2 cellular contexts compared by ENCODE assay signal in the genomic region with DNA sequence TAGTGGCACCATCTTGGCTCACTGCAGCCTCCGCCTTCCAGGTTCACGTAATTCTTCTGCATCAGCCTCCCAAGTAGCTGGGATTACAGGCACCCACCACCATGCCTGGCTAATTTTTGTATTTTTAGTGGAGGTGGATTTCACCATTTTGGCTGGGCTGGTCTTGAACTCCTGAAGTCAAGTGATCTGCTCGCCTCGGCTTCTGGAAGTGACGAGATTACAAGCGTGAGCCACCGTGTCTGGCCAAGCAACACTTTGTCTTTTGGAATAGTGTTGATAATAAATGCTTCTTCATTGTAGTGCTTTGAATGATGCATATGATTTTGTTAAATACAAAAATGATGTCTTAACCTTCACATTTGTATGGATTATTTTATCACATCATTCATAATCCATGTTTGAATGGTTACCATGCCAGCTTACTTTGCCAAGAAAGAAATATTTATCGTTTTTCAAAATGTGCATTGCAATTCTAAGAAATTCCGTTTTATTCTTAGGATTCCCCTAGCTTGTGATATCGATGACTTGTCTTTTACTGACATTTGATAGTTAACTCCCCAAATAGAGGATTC.
TF ChIP-seq lines count a peak whose summit lies in the region.

No MANE protein-coding gene starts in this region.

TF ChIP-seq in SK-N-SH, 30 proteins besides CTCF, POLR2A, EP300 and RAD21:
- TF ChIP-seq, protein P1, sequence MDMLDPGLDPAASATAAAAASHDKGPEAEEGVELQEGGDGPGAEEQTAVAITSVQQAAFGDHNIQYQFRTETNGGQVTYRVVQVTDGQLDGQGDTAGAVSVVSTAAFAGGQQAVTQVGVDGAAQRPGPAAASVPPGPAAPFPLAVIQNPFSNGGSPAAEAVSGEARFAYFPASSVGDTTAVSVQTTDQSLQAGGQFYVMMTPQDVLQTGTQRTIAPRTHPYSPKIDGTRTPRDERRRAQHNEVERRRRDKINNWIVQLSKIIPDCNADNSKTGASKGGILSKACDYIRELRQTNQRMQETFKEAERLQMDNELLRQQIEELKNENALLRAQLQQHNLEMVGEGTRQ (IDR thresholded peaks at IDR 0.05; ENCODE audit: borderline replicate concordance, low read depth, low read length): no peak
- TF ChIP-seq, protein P2, sequence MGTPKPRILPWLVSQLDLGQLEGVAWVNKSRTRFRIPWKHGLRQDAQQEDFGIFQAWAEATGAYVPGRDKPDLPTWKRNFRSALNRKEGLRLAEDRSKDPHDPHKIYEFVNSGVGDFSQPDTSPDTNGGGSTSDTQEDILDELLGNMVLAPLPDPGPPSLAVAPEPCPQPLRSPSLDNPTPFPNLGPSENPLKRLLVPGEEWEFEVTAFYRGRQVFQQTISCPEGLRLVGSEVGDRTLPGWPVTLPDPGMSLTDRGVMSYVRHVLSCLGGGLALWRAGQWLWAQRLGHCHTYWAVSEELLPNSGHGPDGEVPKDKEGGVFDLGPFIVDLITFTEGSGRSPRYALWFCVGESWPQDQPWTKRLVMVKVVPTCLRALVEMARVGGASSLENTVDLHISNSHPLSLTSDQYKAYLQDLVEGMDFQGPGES (IDR thresholded peaks at IDR 0.05; ENCODE audit: low read depth, low read length): no peak
- TF ChIP-seq NFIC (IDR thresholded peaks at IDR 0.05; ENCODE audit: borderline replicate concordance) (no peak), MXI1 (IDR thresholded peaks at IDR 0.05; ENCODE audit: low read depth, low read length) (no peak), TCF12 (IDR thresholded peaks at IDR 0.05) (no peak), JUND (IDR thresholded peaks at IDR 0.05) (no peak), ELF1 (IDR thresholded peaks at IDR 0.05) (no peak), TEAD4 (IDR thresholded peaks at IDR 0.05; ENCODE audit: borderline replicate concordance, insufficient read depth) (no peak), CHD2 (IDR thresholded peaks at IDR 0.05; ENCODE audit: low read length, partially characterized antibody) (no peak), FOSL2 (IDR thresholded peaks at IDR 0.05; ENCODE audit: borderline replicate concordance, low read depth) (no peak), RFX5 (IDR thresholded peaks at IDR 0.05; ENCODE audit: low read length) (no peak), RCOR1 (IDR thresholded peaks at IDR 0.05; ENCODE audit: low read length) (no peak), GATA2 (CRISPR knock-in tag; IDR thresholded peaks at IDR 0.05) (no peak), SMC3 (IDR thresholded peaks at IDR 0.05; ENCODE audit: low read depth, low read length) (no peak)
- TF ChIP-seq, protein P3, sequence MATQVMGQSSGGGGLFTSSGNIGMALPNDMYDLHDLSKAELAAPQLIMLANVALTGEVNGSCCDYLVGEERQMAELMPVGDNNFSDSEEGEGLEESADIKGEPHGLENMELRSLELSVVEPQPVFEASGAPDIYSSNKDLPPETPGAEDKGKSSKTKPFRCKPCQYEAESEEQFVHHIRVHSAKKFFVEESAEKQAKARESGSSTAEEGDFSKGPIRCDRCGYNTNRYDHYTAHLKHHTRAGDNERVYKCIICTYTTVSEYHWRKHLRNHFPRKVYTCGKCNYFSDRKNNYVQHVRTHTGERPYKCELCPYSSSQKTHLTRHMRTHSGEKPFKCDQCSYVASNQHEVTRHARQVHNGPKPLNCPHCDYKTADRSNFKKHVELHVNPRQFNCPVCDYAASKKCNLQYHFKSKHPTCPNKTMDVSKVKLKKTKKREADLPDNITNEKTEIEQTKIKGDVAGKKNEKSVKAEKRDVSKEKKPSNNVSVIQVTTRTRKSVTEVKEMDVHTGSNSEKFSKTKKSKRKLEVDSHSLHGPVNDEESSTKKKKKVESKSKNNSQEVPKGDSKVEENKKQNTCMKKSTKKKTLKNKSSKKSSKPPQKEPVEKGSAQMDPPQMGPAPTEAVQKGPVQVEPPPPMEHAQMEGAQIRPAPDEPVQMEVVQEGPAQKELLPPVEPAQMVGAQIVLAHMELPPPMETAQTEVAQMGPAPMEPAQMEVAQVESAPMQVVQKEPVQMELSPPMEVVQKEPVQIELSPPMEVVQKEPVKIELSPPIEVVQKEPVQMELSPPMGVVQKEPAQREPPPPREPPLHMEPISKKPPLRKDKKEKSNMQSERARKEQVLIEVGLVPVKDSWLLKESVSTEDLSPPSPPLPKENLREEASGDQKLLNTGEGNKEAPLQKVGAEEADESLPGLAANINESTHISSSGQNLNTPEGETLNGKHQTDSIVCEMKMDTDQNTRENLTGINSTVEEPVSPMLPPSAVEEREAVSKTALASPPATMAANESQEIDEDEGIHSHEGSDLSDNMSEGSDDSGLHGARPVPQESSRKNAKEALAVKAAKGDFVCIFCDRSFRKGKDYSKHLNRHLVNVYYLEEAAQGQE (IDR thresholded peaks at IDR 0.05; ENCODE audit: low read depth, low read length): no peak
- TF ChIP-seq, protein P4, sequence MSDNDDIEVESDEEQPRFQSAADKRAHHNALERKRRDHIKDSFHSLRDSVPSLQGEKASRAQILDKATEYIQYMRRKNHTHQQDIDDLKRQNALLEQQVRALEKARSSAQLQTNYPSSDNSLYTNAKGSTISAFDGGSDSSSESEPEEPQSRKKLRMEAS (IDR thresholded peaks at IDR 0.05; ENCODE audit: low read depth): no peak

TF ChIP-seq in SK-N-SH treated with all-trans-retinoic acid at 6 μM for 48 hours, 23 proteins besides CTCF, POLR2A, EP300 and RAD21 (continued from another document):
- TF ChIP-seq, protein P5, sequence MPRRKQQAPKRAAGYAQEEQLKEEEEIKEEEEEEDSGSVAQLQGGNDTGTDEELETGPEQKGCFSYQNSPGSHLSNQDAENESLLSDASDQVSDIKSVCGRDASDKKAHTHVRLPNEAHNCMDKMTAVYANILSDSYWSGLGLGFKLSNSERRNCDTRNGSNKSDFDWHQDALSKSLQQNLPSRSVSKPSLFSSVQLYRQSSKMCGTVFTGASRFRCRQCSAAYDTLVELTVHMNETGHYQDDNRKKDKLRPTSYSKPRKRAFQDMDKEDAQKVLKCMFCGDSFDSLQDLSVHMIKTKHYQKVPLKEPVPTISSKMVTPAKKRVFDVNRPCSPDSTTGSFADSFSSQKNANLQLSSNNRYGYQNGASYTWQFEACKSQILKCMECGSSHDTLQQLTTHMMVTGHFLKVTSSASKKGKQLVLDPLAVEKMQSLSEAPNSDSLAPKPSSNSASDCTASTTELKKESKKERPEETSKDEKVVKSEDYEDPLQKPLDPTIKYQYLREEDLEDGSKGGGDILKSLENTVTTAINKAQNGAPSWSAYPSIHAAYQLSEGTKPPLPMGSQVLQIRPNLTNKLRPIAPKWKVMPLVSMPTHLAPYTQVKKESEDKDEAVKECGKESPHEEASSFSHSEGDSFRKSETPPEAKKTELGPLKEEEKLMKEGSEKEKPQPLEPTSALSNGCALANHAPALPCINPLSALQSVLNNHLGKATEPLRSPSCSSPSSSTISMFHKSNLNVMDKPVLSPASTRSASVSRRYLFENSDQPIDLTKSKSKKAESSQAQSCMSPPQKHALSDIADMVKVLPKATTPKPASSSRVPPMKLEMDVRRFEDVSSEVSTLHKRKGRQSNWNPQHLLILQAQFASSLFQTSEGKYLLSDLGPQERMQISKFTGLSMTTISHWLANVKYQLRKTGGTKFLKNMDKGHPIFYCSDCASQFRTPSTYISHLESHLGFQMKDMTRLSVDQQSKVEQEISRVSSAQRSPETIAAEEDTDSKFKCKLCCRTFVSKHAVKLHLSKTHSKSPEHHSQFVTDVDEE (CRISPR knock-in tag; IDR thresholded peaks at IDR 0.05): no peak
- TF ChIP-seq ZNF565 (CRISPR knock-in tag; conservative IDR thresholded peaks at IDR 0.05; ENCODE audit: low read depth) (no peak), ZC3H10 (CRISPR knock-in tag; IDR thresholded peaks at IDR 0.05) (no peak), ZNF8 (CRISPR knock-in tag; IDR thresholded peaks at IDR 0.05) (no peak), BACH2 (CRISPR knock-in tag; IDR thresholded peaks at IDR 0.05; ENCODE audit: borderline replicate concordance) (no peak), ZFP30 (CRISPR knock-in tag; IDR thresholded peaks at IDR 0.05) (no peak), ESRRG (CRISPR knock-in tag; IDR thresholded peaks at IDR 0.05) (no peak), PPARA (CRISPR knock-in tag; IDR thresholded peaks at IDR 0.05; ENCODE audit: borderline replicate concordance) (no peak), GLIS3 (CRISPR knock-in tag; IDR thresholded peaks at IDR 0.05) (no peak), OSR1 (CRISPR knock-in tag; IDR thresholded peaks at IDR 0.05) (no peak), ZFP3 (CRISPR knock-in tag; IDR thresholded peaks at IDR 0.05) (no peak)
- TF ChIP-seq, protein P6, sequence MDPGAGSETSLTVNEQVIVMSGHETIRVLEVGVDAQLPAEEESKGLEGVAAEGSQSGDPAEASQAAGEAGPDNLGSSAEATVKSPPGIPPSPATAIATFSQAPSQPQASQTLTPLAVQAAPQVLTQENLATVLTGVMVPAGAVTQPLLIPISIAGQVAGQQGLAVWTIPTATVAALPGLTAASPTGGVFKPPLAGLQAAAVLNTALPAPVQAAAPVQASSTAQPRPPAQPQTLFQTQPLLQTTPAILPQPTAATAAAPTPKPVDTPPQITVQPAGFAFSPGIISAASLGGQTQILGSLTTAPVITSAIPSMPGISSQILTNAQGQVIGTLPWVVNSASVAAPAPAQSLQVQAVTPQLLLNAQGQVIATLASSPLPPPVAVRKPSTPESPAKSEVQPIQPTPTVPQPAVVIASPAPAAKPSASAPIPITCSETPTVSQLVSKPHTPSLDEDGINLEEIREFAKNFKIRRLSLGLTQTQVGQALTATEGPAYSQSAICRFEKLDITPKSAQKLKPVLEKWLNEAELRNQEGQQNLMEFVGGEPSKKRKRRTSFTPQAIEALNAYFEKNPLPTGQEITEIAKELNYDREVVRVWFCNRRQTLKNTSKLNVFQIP (CRISPR knock-in tag; IDR thresholded peaks at IDR 0.05; ENCODE audit: borderline replicate concordance, low read depth): no peak
- TF ChIP-seq, protein P7, sequence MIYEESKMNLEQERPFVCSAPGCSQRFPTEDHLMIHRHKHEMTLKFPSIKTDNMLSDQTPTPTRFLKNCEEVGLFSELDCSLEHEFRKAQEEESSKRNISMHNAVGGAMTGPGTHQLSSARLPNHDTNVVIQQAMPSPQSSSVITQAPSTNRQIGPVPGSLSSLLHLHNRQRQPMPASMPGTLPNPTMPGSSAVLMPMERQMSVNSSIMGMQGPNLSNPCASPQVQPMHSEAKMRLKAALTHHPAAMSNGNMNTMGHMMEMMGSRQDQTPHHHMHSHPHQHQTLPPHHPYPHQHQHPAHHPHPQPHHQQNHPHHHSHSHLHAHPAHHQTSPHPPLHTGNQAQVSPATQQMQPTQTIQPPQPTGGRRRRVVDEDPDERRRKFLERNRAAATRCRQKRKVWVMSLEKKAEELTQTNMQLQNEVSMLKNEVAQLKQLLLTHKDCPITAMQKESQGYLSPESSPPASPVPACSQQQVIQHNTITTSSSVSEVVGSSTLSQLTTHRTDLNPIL (CRISPR knock-in tag; IDR thresholded peaks at IDR 0.05; ENCODE audit: low read depth): no peak
